In genomic region chr16:28981517-28981916, GRCh38 we compare ENCODE assay signal across 1 cellular context.
TF ChIP-seq lines count a peak whose summit lies in the region.

No MANE protein-coding gene starts in this region.

TF ChIP-seq in HepG2, 621 proteins besides CTCF, POLR2A, EP300 and RAD21:
- TF ChIP-seq ZNF549 (CRISPR knock-in tag; IDR thresholded peaks at IDR 0.05) = no peak
- TF ChIP-seq ZNF510 (CRISPR knock-in tag; IDR thresholded peaks at IDR 0.05; ENCODE audit: low read depth) = no peak
- TF ChIP-seq ZNF75D (CRISPR knock-in tag; IDR thresholded peaks at IDR 0.05; ENCODE audit: borderline replicate concordance) = no peak
- TF ChIP-seq MYC (CRISPR knock-in tag; IDR thresholded peaks at IDR 0.05; ENCODE audit: borderline replicate concordance) = 0 out of 2 replicates have a peak, but pooled peaks have one; percentile 25
- TF ChIP-seq ZNF574 (CRISPR knock-in tag; IDR thresholded peaks at IDR 0.05) = peak; percentile 36; the same call in 1 of the 2 replicates
- TF ChIP-seq LBX2 (CRISPR knock-in tag; IDR thresholded peaks at IDR 0.05; ENCODE audit: borderline replicate concordance) = no peak
- TF ChIP-seq KDM6A (CRISPR knock-in tag; IDR thresholded peaks at IDR 0.05; ENCODE audit: low read depth) = no peak
- TF ChIP-seq STAG1 (CRISPR knock-in tag; IDR thresholded peaks at IDR 0.05) = peak; percentile 51
- TF ChIP-seq ZNF580 (CRISPR knock-in tag; IDR thresholded peaks at IDR 0.05; ENCODE audit: borderline replicate concordance, low read depth) = no peak
- TF ChIP-seq ZNF142 (CRISPR knock-in tag; IDR thresholded peaks at IDR 0.05) = no peak
- TF ChIP-seq TAF1 (CRISPR knock-in tag; IDR thresholded peaks at IDR 0.05) = 0 out of 2 replicates have a peak, but pooled peaks have one; percentile 13
- peak; percentile 97 for TF ChIP-seq XRCC5 (optimal IDR thresholded peaks at IDR 0.05; ENCODE audit: low read length)
- TF ChIP-seq SETDB1 (CRISPR knock-in tag; IDR thresholded peaks at IDR 0.05; ENCODE audit: borderline replicate concordance) = peak; percentile 70; the same call in 1 of the 2 replicates
- no peak for TF ChIP-seq NR2F2 (IDR thresholded peaks at IDR 0.05; ENCODE audit: borderline replicate concordance, low read depth)
- no peak for TF ChIP-seq FOXP1 (IDR thresholded peaks at IDR 0.05)
- no peak for TF ChIP-seq FOXP1 (CRISPR knock-in tag; IDR thresholded peaks at IDR 0.05)
- peak; percentile 24; the same call in 1 of the 2 replicates for TF ChIP-seq SMC3 (IDR thresholded peaks at IDR 0.05; ENCODE audit: low read length)
- TF ChIP-seq ZNF788 (CRISPR knock-in tag; IDR thresholded peaks at IDR 0.05; ENCODE audit: borderline replicate concordance) = 0 out of 2 replicates have a peak, but pooled peaks have one; percentile 27
- TF ChIP-seq ZNF207 (IDR thresholded peaks at IDR 0.05; ENCODE audit: borderline replicate concordance) = no peak
- TF ChIP-seq SIX1 (CRISPR knock-in tag; IDR thresholded peaks at IDR 0.05; ENCODE audit: borderline replicate concordance) = no peak
- peak; percentile 14 for TF ChIP-seq HNRNPLL (IDR thresholded peaks at IDR 0.05; ENCODE audit: low read depth, low read length, poor library complexity, severe bottlenecking)
- no peak for TF ChIP-seq ZBTB8A (CRISPR knock-in tag; IDR thresholded peaks at IDR 0.05; ENCODE audit: borderline replicate concordance, low read depth)
- TF ChIP-seq TOPORS (CRISPR knock-in tag; IDR thresholded peaks at IDR 0.05) = no peak
